21 cellular contexts compared by ENCODE assay signal in genomic region chr6:49142422-49143151, GRCh38.
"Had no signal": no experiment of that assay in that cellular context is flagged by ENCODE, and none has a peak within 500 bp of the region (broad histone marks: within the 10 kb centered on the region; RNA-seq: fewer than 3 reads in every experiment).

No MANE protein-coding gene starts in this region.

- H3K36me3 ChIP-seq: ascending aorta, neutrophil, thyroid gland had no signal

- H3K9me3 ChIP-seq: ascending aorta, neutrophil, thyroid gland had no signal

- H3K36me3 Mint-ChIP-seq: activated CD4-positive, alpha-beta memory T cell treated with anti-CD3 and anti-CD28 coated beads for 36 hours; activated CD8-positive, alpha-beta memory T cell treated with anti-CD3 and anti-CD28 coated beads, Interleukin-2, amount 10 ng/mL, durations not matched to agents 7 days and 5 days; stimulated activated effector memory CD8-positive, alpha-beta T cell treated with anti-CD3 and anti-CD28 coated beads, Interleukin-12 subunit alpha, Interleukin-12 subunit beta, amount 100 ng/mL, for 72 hours had no signal

- H3K79me2 ChIP-seq: parathyroid adenoma had no signal

- H2AFZ ChIP-seq: parathyroid adenoma had no signal

- H3K4me1 Mint-ChIP-seq: activated CD8-positive, alpha-beta memory T cell treated with anti-CD3 and anti-CD28 coated beads, Interleukin-2, amount 10 ng/mL, durations not matched to agents 7 days and 5 days; stimulated activated effector memory CD8-positive, alpha-beta T cell treated with anti-CD3 and anti-CD28 coated beads, Interleukin-12 subunit alpha, Interleukin-12 subunit beta, amount 100 ng/mL, for 72 hours had no signal

- ATAC-seq: activated CD8-positive, alpha-beta memory T cell treated with anti-CD3 and anti-CD28 coated beads, Interleukin-2, amount 10 ng/mL, durations not matched to agents 7 days and 5 days; effector memory CD8-positive, alpha-beta T cell; stimulated activated effector memory CD8-positive, alpha-beta T cell treated with anti-CD3 and anti-CD28 coated beads, Interleukin-12 subunit alpha, Interleukin-12 subunit beta, amount 100 ng/mL, for 72 hours had no signal

- H3K27me3 ChIP-seq: ascending aorta, neutrophil, thyroid gland had no signal

- DNase-seq: activated CD4-positive, alpha-beta memory T cell treated with anti-CD3 and anti-CD28 coated beads for 36 hours; activated CD8-positive, alpha-beta memory T cell treated with anti-CD3 and anti-CD28 coated beads, Interleukin-2, amount 10 ng/mL, durations not matched to agents 7 days and 5 days; activated naive CD4-positive, alpha-beta T cell treated with anti-CD3 and anti-CD28 coated beads for 36 hours; activated T-cell treated with anti-CD3 and anti-CD28 coated beads, Interleukin-2, amount 50 U/mL, for 1 hour; effector memory CD8-positive, alpha-beta T cell; head of caudate nucleus; islet precursor cell; stimulated activated CD4-positive, alpha-beta T cell treated with anti-CD3 and anti-CD28 coated beads, Interleukin-2, amount 100 ng/mL, for 24 hours; T1000; thyroid gland had no signal

- H3K27me3 Mint-ChIP-seq: activated CD4-positive, alpha-beta memory T cell treated with anti-CD3 and anti-CD28 coated beads for 36 hours; activated CD8-positive, alpha-beta memory T cell treated with anti-CD3 and anti-CD28 coated beads, Interleukin-2, amount 10 ng/mL, durations not matched to agents 7 days and 5 days; dendritic cell treated with granulocyte-macrophage colony-stimulating factor and Interleukin-4, amounts not matched to agents 40 ng/mL and 50 ng/mL, for 4 days; effector memory CD8-positive, alpha-beta T cell had no signal

- H3K4me3 Mint-ChIP-seq: activated CD4-positive, alpha-beta memory T cell treated with anti-CD3 and anti-CD28 coated beads for 36 hours; activated CD8-positive, alpha-beta memory T cell treated with anti-CD3 and anti-CD28 coated beads, Interleukin-2, amount 10 ng/mL, durations not matched to agents 7 days and 5 days; activated naive CD4-positive, alpha-beta T cell treated with anti-CD3 and anti-CD28 coated beads for 36 hours; dendritic cell treated with granulocyte-macrophage colony-stimulating factor and Interleukin-4, amounts not matched to agents 40 ng/mL and 50 ng/mL, for 4 days; effector memory CD8-positive, alpha-beta T cell; stimulated activated effector memory CD8-positive, alpha-beta T cell treated with anti-CD3 and anti-CD28 coated beads, Interleukin-12 subunit alpha, Interleukin-12 subunit beta, amount 100 ng/mL, for 72 hours had no signal

- H3K9ac ChIP-seq: parathyroid adenoma had no signal

- H3K27ac ChIP-seq: ascending aorta, epithelial cell of prostate, neutrophil, parathyroid adenoma, thyroid gland, VCaP had no signal

- H3K4me1 ChIP-seq: ascending aorta, parathyroid adenoma, thyroid gland had no signal

- FAIRE-seq: bronchial epithelial cell, frontal cortex had no signal

- H3K4me3 ChIP-seq: ascending aorta, lung, thyroid gland had no signal

- H3K27ac Mint-ChIP-seq: activated CD4-positive, alpha-beta memory T cell treated with anti-CD3 and anti-CD28 coated beads for 36 hours; activated CD8-positive, alpha-beta memory T cell treated with anti-CD3 and anti-CD28 coated beads, Interleukin-2, amount 10 ng/mL, durations not matched to agents 7 days and 5 days; activated naive CD4-positive, alpha-beta T cell treated with anti-CD3 and anti-CD28 coated beads for 36 hours; activated T-helper 2 cell treated with anti-CD3 and anti-CD28 coated beads, Interferon-gamma antibody, Interleukin-2, Interleukin-4, amounts not matched to agents 10 μg/mL and 5 μg/mL and 100 μg/mL, durations not matched to agents 14 hours and 24 hours and 36 hours; dendritic cell treated with granulocyte-macrophage colony-stimulating factor and Interleukin-4, amounts not matched to agents 40 ng/mL and 50 ng/mL, for 4 days; effector memory CD8-positive, alpha-beta T cell; stimulated activated effector memory CD8-positive, alpha-beta T cell treated with anti-CD3 and anti-CD28 coated beads, Interleukin-12 subunit alpha, Interleukin-12 subunit beta, amount 100 ng/mL, for 72 hours had no signal
